29 cellular contexts compared by ENCODE assay signal in genomic region chr14:57319636-57320035, GRCh38.
"Had no signal": no experiment of that assay in that cellular context is flagged by ENCODE, and none has a peak within 500 bp of the region (broad histone marks: within the 10 kb centered on the region; RNA-seq: fewer than 3 reads in every experiment).

No MANE protein-coding gene starts in this region.

- H3K4me1 ChIP-seq: ascending aorta, Peyer's patch had no signal

- ATAC-seq: activated CD8-positive, alpha-beta T cell treated with anti-CD3 and anti-CD28 coated beads for 36 hours; SK-N-SH treated with all-trans-retinoic acid at 6 μM for 48 hours; T-cell; T-helper 17 cell had no signal

- H3K4me1 Mint-ChIP-seq: activated B cell treated with CpG ODN at 0.5 μM for 24 hours; activated naive CD4-positive, alpha-beta T cell treated with anti-CD3 and anti-CD28 coated beads, Interleukin-2, amount 50 U/mL, for 24 hours; activated naive CD8-positive, alpha-beta T cell treated with anti-CD3 and anti-CD28 coated beads, Interleukin-2, amount 10 ng/mL, durations not matched to agents 7 days and 5 days; central memory CD8-positive, alpha-beta T cell; T-cell; T-helper 17 cell had no signal

- H3K4me3 Mint-ChIP-seq: activated B cell treated with CpG ODN at 0.5 μM for 24 hours; activated CD8-positive, alpha-beta T cell treated with anti-CD3 and anti-CD28 coated beads for 36 hours; activated naive CD4-positive, alpha-beta T cell treated with anti-CD3 and anti-CD28 coated beads, Interleukin-2, amount 50 U/mL, for 24 hours; activated naive CD8-positive, alpha-beta T cell treated with anti-CD3 and anti-CD28 coated beads, Interleukin-2, amount 10 ng/mL, durations not matched to agents 7 days and 5 days; activated T-cell treated with anti-CD3 and anti-CD28 coated beads, Interleukin-2, amount 50 U/mL, for 24 hours; central memory CD8-positive, alpha-beta T cell; T-cell; T-helper 17 cell had no signal

- H3K27me3 ChIP-seq: ascending aorta, cardiac muscle cell, Peyer's patch had no signal

- H3K27ac ChIP-seq: ascending aorta, cardiac muscle cell, Peyer's patch, VCaP had no signal

- H3K4me3 ChIP-seq: ascending aorta, cardiac muscle cell, Peyer's patch had no signal

- H3K9me3 ChIP-seq: ascending aorta, Peyer's patch had no signal

- H3K36me3 ChIP-seq: ascending aorta, cardiac muscle cell, Peyer's patch had no signal

- DNase-seq: activated B cell treated with CpG ODN at 0.5 μM for 24 hours; activated CD4-positive, alpha-beta T cell treated with anti-CD3 and anti-CD28 coated beads for 4 hours; activated CD4-positive, alpha-beta T cell treated with anti-CD3 and anti-CD28 coated beads, Interleukin-2, amount 50 U/mL, for 1 hour; activated CD4-positive, CD25-positive, alpha-beta regulatory T cell treated with anti-CD3 and anti-CD28 coated beads, Interleukin-2, amount 50 U/mL, for 72 hours; activated CD8-positive, alpha-beta T cell treated with anti-CD3 and anti-CD28 coated beads for 36 hours; activated gamma-delta T cell; activated naive CD4-positive, alpha-beta T cell treated with Interleukin-2 at 50 U/mL for 16 hours; activated naive CD8-positive, alpha-beta T cell treated with anti-CD3 and anti-CD28 coated beads, Interleukin-2, amount 10 ng/mL, durations not matched to agents 7 days and 5 days; activated T-cell treated with anti-CD3 and anti-CD28 coated beads, Interleukin-2, amount 50 U/mL, for 24 hours; amygdala; Karpas-422; NCI-H1105; NCI-H1417 treated with DMSO at 0.1 percent for 48 hours; NCI-H187 treated with DMSO at 0.1 percent for 48 hours; NCI-H2081; NCI-H345; NCI-H524 treated with DMSO at 0.1 percent for 48 hours; Peyer's patch; RPMI8226; SIG-M5; T-cell; T-helper 17 cell had no signal

- H3K36me3 Mint-ChIP-seq: activated naive CD4-positive, alpha-beta T cell treated with anti-CD3 and anti-CD28 coated beads, Interleukin-2, amount 50 U/mL, for 24 hours; activated naive CD8-positive, alpha-beta T cell treated with anti-CD3 and anti-CD28 coated beads, Interleukin-2, amount 10 ng/mL, durations not matched to agents 7 days and 5 days; T-cell had no signal

- H3K27ac Mint-ChIP-seq: activated B cell treated with CpG ODN at 0.5 μM for 24 hours; activated CD8-positive, alpha-beta T cell treated with anti-CD3 and anti-CD28 coated beads for 36 hours; activated naive CD4-positive, alpha-beta T cell treated with anti-CD3 and anti-CD28 coated beads, Interleukin-2, amount 50 U/mL, for 24 hours; activated naive CD8-positive, alpha-beta T cell treated with anti-CD3 and anti-CD28 coated beads, Interleukin-2, amount 10 ng/mL, durations not matched to agents 7 days and 5 days; activated T-cell treated with anti-CD3 and anti-CD28 coated beads, Interleukin-2, amount 50 U/mL, for 24 hours; activated T-helper 2 cell treated with anti-CD3 and anti-CD28 coated beads, Interferon-gamma antibody, Interleukin-2, Interleukin-4, amounts not matched to agents 10 μg/mL and 5 μg/mL and 100 μg/mL, durations not matched to agents 14 hours and 24 hours and 36 hours; T-cell; T-helper 17 cell had no signal

- H3K9me3 Mint-ChIP-seq: activated B cell treated with CpG ODN at 0.5 μM for 24 hours; activated CD8-positive, alpha-beta T cell treated with anti-CD3 and anti-CD28 coated beads for 36 hours; activated naive CD4-positive, alpha-beta T cell treated with anti-CD3 and anti-CD28 coated beads, Interleukin-2, amount 50 U/mL, for 24 hours; activated T-cell treated with anti-CD3 and anti-CD28 coated beads, Interleukin-2, amount 50 U/mL, for 24 hours; activated T-helper 2 cell treated with anti-CD3 and anti-CD28 coated beads, Interferon-gamma antibody, Interleukin-2, Interleukin-4, amounts not matched to agents 10 μg/mL and 5 μg/mL and 100 μg/mL, durations not matched to agents 14 hours and 24 hours and 36 hours; central memory CD8-positive, alpha-beta T cell had no signal
